In genomic region chr14:95476747-95477146, GRCh38 we compare ENCODE assay signal across 28 cellular contexts.
"Had no signal": no experiment of that assay in that cellular context is flagged by ENCODE, and none has a peak within 500 bp of the region (broad histone marks: within the 10 kb centered on the region; RNA-seq: fewer than 3 reads in every experiment).

No MANE protein-coding gene starts in this region.

- FAIRE-seq: colon, kidney, urothelium cell line had no signal

- H3K27ac ChIP-seq: neural progenitor cell, stomach, thoracic aorta, upper lobe of left lung had no signal

- H3K27me3 ChIP-seq: dorsolateral prefrontal cortex, gastrocnemius medialis, neural progenitor cell, right atrium auricular region, stomach, tibial nerve, upper lobe of left lung had no signal

- DNase-seq: dorsolateral prefrontal cortex; effector CD4-positive, alpha-beta T cell; gastrocnemius medialis; head of caudate nucleus; naive B cell; stimulated activated CD4-positive, alpha-beta T cell treated with anti-CD3 and anti-CD28 coated beads, Interleukin-2, amount 100 ng/mL, for 24 hours; stimulated activated CD4-positive, alpha-beta T cell treated with anti-CD3 and anti-CD28 coated beads, Interleukin-4, amount 100 ng/mL, for 24 hours; stimulated activated naive CD4-positive, alpha-beta T cell treated with Interleukin-2 at 50 U/mL for 16 hours; stomach; substantia nigra; upper lobe of left lung had no signal

- H3K4me3 Mint-ChIP-seq: memory B cell; mesothelial cell of epicardium; naive B cell; nephron; neural progenitor cell; stimulated activated effector memory CD8-positive, alpha-beta T cell treated with anti-CD3 and anti-CD28 coated beads, Interleukin-12 subunit alpha, Interleukin-12 subunit beta, amount 100 ng/mL, for 72 hours had no signal

- H3K27me3 Mint-ChIP-seq: memory B cell, naive B cell had no signal

- H3K4me3 ChIP-seq: dorsolateral prefrontal cortex, gastrocnemius medialis, lung, mucosa of descending colon, neural progenitor cell, prostate gland, right atrium auricular region, smooth muscle cell, stomach, thoracic aorta, tibial nerve, upper lobe of left lung had no signal

- H3K36me3 Mint-ChIP-seq: mesothelial cell of epicardium, neural progenitor cell had no signal

- H3K9ac ChIP-seq: neural progenitor cell had no signal

- H3K36me3 ChIP-seq: neural progenitor cell, prostate gland had no signal

- ATAC-seq: gastrocnemius medialis; left lobe of liver; mucosa of descending colon; sciatic nerve; stimulated activated effector memory CD8-positive, alpha-beta T cell treated with anti-CD3 and anti-CD28 coated beads, Interleukin-12 subunit alpha, Interleukin-12 subunit beta, amount 100 ng/mL, for 72 hours had no signal

- H3K4me2 ChIP-seq: neural progenitor cell, smooth muscle cell had no signal

- H2AFZ ChIP-seq: neural progenitor cell had no signal

- H3K9me3 Mint-ChIP-seq: memory B cell; mesothelial cell of epicardium; naive B cell; nephron; neural progenitor cell; stimulated activated effector memory CD8-positive, alpha-beta T cell treated with anti-CD3 and anti-CD28 coated beads, Interleukin-12 subunit alpha, Interleukin-12 subunit beta, amount 100 ng/mL, for 72 hours had no signal

- H3K9me3 ChIP-seq: gastrocnemius medialis, mucosa of descending colon, prostate gland, right atrium auricular region, stomach, thoracic aorta, tibial nerve, upper lobe of left lung had no signal

- H3K27ac Mint-ChIP-seq: mesothelial cell of epicardium, neural progenitor cell had no signal
